Comparison of ENCODE assay signal across 1 cellular context in genomic region chr5:170781946-170782345, GRCh38.
TF ChIP-seq lines count a peak whose summit lies in the region.

No MANE protein-coding gene starts in this region.

TF ChIP-seq in H1, 55 proteins besides CTCF, POLR2A, EP300 and RAD21 (continued from another document):
- no peak for TF ChIP-seq USF2 (IDR thresholded peaks at IDR 0.05; ENCODE audit: low read length)
- TF ChIP-seq CBX5 (IDR thresholded peaks at IDR 0.05; ENCODE audit: low read depth, low read length): no peak
- TF ChIP-seq YY1 (IDR thresholded peaks at IDR 0.05; ENCODE audit: low read depth, low read length): no peak
- no peak for TF ChIP-seq NRF1 (IDR thresholded peaks at IDR 0.05; ENCODE audit: low read depth, low read length)
- no peak for TF ChIP-seq CREB1 (IDR thresholded peaks at IDR 0.05)
- no peak for TF ChIP-seq EGR1 (IDR thresholded peaks at IDR 0.05; ENCODE audit: borderline replicate concordance, low read depth, low read length)
- no peak for TF ChIP-seq MAFK (IDR thresholded peaks at IDR 0.05; ENCODE audit: low read depth, low read length)
